ENCODE assay signal across 1 cellular context in genomic region chr10:3749597-3750351, GRCh38.
TF ChIP-seq lines count a peak whose summit lies in the region.

No MANE protein-coding gene starts in this region.

TF ChIP-seq in GM23338, 12 proteins besides CTCF, POLR2A, EP300 and RAD21 (continued from another document):
- TF ChIP-seq ZNF462 (CRISPR knock-in tag; IDR thresholded peaks at IDR 0.05) (no peak), ZNF331 (CRISPR knock-in tag; IDR thresholded peaks at IDR 0.05; ENCODE audit: low read depth) (no peak), ZNF114 (CRISPR knock-in tag; IDR thresholded peaks at IDR 0.05) (no peak)
- TF ChIP-seq, protein P1, sequence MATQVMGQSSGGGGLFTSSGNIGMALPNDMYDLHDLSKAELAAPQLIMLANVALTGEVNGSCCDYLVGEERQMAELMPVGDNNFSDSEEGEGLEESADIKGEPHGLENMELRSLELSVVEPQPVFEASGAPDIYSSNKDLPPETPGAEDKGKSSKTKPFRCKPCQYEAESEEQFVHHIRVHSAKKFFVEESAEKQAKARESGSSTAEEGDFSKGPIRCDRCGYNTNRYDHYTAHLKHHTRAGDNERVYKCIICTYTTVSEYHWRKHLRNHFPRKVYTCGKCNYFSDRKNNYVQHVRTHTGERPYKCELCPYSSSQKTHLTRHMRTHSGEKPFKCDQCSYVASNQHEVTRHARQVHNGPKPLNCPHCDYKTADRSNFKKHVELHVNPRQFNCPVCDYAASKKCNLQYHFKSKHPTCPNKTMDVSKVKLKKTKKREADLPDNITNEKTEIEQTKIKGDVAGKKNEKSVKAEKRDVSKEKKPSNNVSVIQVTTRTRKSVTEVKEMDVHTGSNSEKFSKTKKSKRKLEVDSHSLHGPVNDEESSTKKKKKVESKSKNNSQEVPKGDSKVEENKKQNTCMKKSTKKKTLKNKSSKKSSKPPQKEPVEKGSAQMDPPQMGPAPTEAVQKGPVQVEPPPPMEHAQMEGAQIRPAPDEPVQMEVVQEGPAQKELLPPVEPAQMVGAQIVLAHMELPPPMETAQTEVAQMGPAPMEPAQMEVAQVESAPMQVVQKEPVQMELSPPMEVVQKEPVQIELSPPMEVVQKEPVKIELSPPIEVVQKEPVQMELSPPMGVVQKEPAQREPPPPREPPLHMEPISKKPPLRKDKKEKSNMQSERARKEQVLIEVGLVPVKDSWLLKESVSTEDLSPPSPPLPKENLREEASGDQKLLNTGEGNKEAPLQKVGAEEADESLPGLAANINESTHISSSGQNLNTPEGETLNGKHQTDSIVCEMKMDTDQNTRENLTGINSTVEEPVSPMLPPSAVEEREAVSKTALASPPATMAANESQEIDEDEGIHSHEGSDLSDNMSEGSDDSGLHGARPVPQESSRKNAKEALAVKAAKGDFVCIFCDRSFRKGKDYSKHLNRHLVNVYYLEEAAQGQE (IDR thresholded peaks at IDR 0.05; ENCODE audit: unreplicated experiment), result no peak
